8 cellular contexts compared by ENCODE assay signal in the genomic region with DNA sequence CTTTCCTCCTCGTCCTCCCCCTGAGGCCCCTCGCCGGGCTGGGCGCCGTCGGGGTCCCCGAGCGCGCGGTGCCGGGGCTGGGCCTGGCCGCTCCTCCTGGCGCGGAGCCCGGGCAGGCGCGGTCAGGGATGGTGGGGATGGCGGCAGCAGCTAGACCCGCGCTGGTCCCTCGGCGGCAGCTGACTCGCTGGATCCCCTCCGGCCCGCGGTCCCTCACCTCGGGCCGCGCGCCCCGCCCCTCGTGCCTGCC. TPM values are rescaled to one million over a fixed set of nuclear protein-coding genes. Genes with fewer than 3 reads are reported as not detected.
DNase-seq lines count a peak whose midpoint lies in the region; ATAC-seq, FAIRE-seq and TF ChIP-seq lines count a peak whose summit lies in the region.

A gene with protein sequence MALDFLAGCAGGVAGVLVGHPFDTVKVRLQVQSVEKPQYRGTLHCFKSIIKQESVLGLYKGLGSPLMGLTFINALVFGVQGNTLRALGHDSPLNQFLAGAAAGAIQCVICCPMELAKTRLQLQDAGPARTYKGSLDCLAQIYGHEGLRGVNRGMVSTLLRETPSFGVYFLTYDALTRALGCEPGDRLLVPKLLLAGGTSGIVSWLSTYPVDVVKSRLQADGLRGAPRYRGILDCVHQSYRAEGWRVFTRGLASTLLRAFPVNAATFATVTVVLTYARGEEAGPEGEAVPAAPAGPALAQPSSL (minus strand): TSS at position 189 of the 250 bp plus-strand sequence. CDS start 212 bp downstream, outside the sequence.

- peaks cover 39% of the 10 kb centered on the region for H3K4me1 ChIP-seq in DND-41 (ENCODE audit: insufficient read depth, low read length)
- peaks cover 4% of the 10 kb centered on the region for H3K4me1 ChIP-seq in RWPE2 (ENCODE audit: insufficient read depth, poor library complexity, severe bottlenecking)

- H3K79me2 ChIP-seq in DND-41 (ENCODE audit: insufficient read depth, low read length), result peaks cover 55% of the 10 kb centered on the region

- H3K9ac ChIP-seq in DND-41 (ENCODE audit: low read depth, low read length), result peak within 1 kb of the TSS; percentile 97

- peak within 1 kb of the TSS; percentile 92 for H2AFZ ChIP-seq in DND-41 (ENCODE audit: low read depth, low read length)

- DNase-seq in DND-41 (no peak), RWPE2 (ENCODE audit: low spot score) (no peak), fibroblast of mammary gland (ENCODE audit: low read depth) (no peak), omental fat pad (ENCODE audit: low spot score) (no peak), erythroblast (lab: John Stamatoyannopoulos, UW) (no peak), HTR-8/SVneo (ENCODE audit: insufficient read length, low spot score) (no peak)

- H3K9me3 ChIP-seq in DND-41 (ENCODE audit: insufficient read depth, low read length, severe bottlenecking) (no peaks in the 10 kb centered on the region), RWPE2 (ENCODE audit: severe bottlenecking) (no peaks in the 10 kb centered on the region)

- H3K36me3 ChIP-seq in DND-41 (ENCODE audit: insufficient read depth, low read length) (peaks cover 23% of the 10 kb centered on the region), RWPE2 (ENCODE audit: low read depth) (no peaks in the 10 kb centered on the region)

- TF ChIP-seq CTCF in DND-41 (IDR thresholded peaks at IDR 0.05; ENCODE audit: borderline replicate concordance, extremely low read depth, low read length, poor library complexity, severe bottlenecking), result no peak
- TF ChIP-seq CTCF in RWPE2 (IDR thresholded peaks at IDR 0.05; ENCODE audit: poor library complexity, severe bottlenecking), result no peak
- no peak for TF ChIP-seq CTCF in fibroblast of mammary gland (conservative IDR thresholded peaks at IDR 0.05; ENCODE audit: control insufficient read depth, insufficient read depth, low read depth, low read length)
- TF ChIP-seq CTCF in omental fat pad (IDR thresholded peaks at IDR 0.05), result no peak

- peak within 1 kb of the TSS; percentile 77 for H3K27ac ChIP-seq in DND-41 (ENCODE audit: low read length)
- peak within 1 kb of the TSS; percentile 55 for H3K27ac ChIP-seq in RWPE2 (ENCODE audit: poor library complexity, severe bottlenecking)

- TF ChIP-seq POLR2A in erythroblast (IDR thresholded peaks at IDR 0.05; ENCODE audit: low read length), result no peak

- H3K4me2 ChIP-seq in DND-41 (ENCODE audit: insufficient read depth, low read length), result peak within 1 kb of the TSS; percentile 92

- FAIRE-seq in HTR-8/SVneo (lab: Jason Lieb, UNC), result no peak

- H3K4me3 ChIP-seq in DND-41 (ENCODE audit: low read depth in 1 of 2, low read length in 2 of 2), result peak within 1 kb of the TSS; percentile 75 to 95
- H3K4me3 ChIP-seq in RWPE2 (ENCODE audit: severe bottlenecking), result peak within 1 kb of the TSS; percentile 61
- H3K4me3 ChIP-seq in fibroblast of mammary gland (ENCODE audit: control insufficient read depth, low read depth, low read length), result peak within 1 kb of the TSS; percentile 67

- H3K27me3 ChIP-seq in DND-41 (ENCODE audit: insufficient read depth, low read length, poor library complexity), result no peaks in the 10 kb centered on the region
- H3K27me3 ChIP-seq in RWPE2 (ENCODE audit: insufficient read depth, poor library complexity, severe bottlenecking), result no peaks in the 10 kb centered on the region

- ATAC-seq in DND-41 (ENCODE audit: insufficient read depth, low read depth) (no peak), RWPE2 (ENCODE audit: low read depth) (no peak), omental fat pad (ENCODE audit: low FRiP score) (no peak), GM18520 (IDR thresholded peaks at IDR 0.05; ENCODE audit: unreplicated experiment) (no peak), HG02840 (IDR thresholded peaks at IDR 0.05; ENCODE audit: low FRiP score, unreplicated experiment) (no peak)

- H4K20me1 ChIP-seq in DND-41 (ENCODE audit: insufficient read depth, low read length), result peaks cover 34% of the 10 kb centered on the region

RNA-seq across cellular contexts. Expression of the gene that starts here (rescaled TPM):
- 10 to 100 TPM; 29.7 to 72.2 (median 50.2) TPM for total RNA-seq in omental fat pad
